In the genomic region with DNA sequence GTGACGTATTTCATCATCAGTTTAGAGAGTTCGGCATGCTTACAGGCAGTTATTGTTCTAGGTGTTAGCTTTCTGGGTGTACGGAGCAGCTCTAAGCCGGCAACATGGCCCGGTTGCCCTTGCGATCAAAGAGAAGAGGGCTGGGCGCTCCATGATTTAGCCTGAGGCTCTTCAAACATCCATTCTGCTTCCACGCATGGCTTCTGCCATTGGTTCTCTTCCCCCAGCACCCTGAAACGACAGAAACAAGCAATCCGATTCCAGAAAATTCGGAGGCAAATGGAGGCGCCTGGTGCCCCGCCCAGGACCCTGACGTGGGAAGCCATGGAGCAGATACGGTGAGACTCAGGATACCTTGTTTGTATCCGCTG, we compare ENCODE assay signal across 8 cellular contexts. TPM values are rescaled to one million over a fixed set of nuclear protein-coding genes. Genes with fewer than 3 reads are reported as not detected.
DNase-seq lines count a peak whose midpoint lies in the region; ATAC-seq and TF ChIP-seq lines count a peak whose summit lies in the region.

No MANE protein-coding gene starts in this region.

- H3K36me3 ChIP-seq in BJ (ENCODE audit: control insufficient read depth, insufficient read depth, low read length), result peaks cover 3% of the 10 kb centered on the region; the same call in 1 of the 2 replicates
- peaks cover 15% of the 10 kb centered on the region for H3K36me3 ChIP-seq in effector memory CD4-positive, alpha-beta T cell (ENCODE audit: control insufficient read depth, insufficient read depth, low read length)

- TF ChIP-seq CTCF in BJ (IDR thresholded peaks at IDR 0.05; ENCODE audit: insufficient read depth, low read depth, low read length), result no peak

- peaks cover 32% of the 10 kb centered on the region for H3K36me3 Mint-ChIP-seq in activated CD4-positive, alpha-beta T cell treated with anti-CD3 and anti-CD28 coated beads for 36 hours (ENCODE audit: low read depth)
- peaks cover 25 to 41% of the 10 kb centered on the region in 2 donors for H3K36me3 Mint-ChIP-seq in stimulated activated naive B cell treated with anti-CD40 and anti-IgM and Interleukin-4, amounts not matched to agents 10 μg/mL and 1 μg/mL and 100 μg/mL, for 72 hours

- H3K4me3 Mint-ChIP-seq in activated CD4-positive, alpha-beta T cell treated with anti-CD3 and anti-CD28 coated beads for 36 hours, result peak overlapping the region; percentile 98
- H3K4me3 Mint-ChIP-seq in stimulated activated naive B cell treated with anti-CD40 and anti-IgM and Interleukin-4, amounts not matched to agents 10 μg/mL and 1 μg/mL and 100 μg/mL, for 72 hours, result peak overlapping the region; percentile 94 to 99

- H3K4me3 ChIP-seq in BJ (ENCODE audit: low read depth, low read length), result peak overlapping the region; percentile 74
- peak overlapping the region; percentile 71 for H3K4me3 ChIP-seq in effector memory CD4-positive, alpha-beta T cell (ENCODE audit: insufficient read depth, low read depth, low read length, poor library complexity, severe bottlenecking)
- H3K4me3 ChIP-seq in mononuclear cell (ENCODE audit: low read length), result peak overlapping the region; percentile 71

- peaks cover 42% of the 10 kb centered on the region for H3K4me1 Mint-ChIP-seq in activated CD4-positive, alpha-beta T cell treated with anti-CD3 and anti-CD28 coated beads for 36 hours
- H3K4me1 Mint-ChIP-seq in stimulated activated naive B cell treated with anti-CD40 and anti-IgM and Interleukin-4, amounts not matched to agents 10 μg/mL and 1 μg/mL and 100 μg/mL, for 72 hours, result peaks cover 23 to 51% of the 10 kb centered on the region in 2 donors

- H3K4me1 ChIP-seq in effector memory CD4-positive, alpha-beta T cell (ENCODE audit: control insufficient read depth, insufficient read depth, low read length, poor library complexity, severe bottlenecking), result peaks cover 39% of the 10 kb centered on the region
- peaks cover 42% of the 10 kb centered on the region for H3K4me1 ChIP-seq in mononuclear cell (ENCODE audit: insufficient read depth, low read length)

- H3K9me3 Mint-ChIP-seq in activated CD4-positive, alpha-beta T cell treated with anti-CD3 and anti-CD28 coated beads for 36 hours (ENCODE audit: low read depth), result no peaks in the 10 kb centered on the region
- H3K9me3 Mint-ChIP-seq in stimulated activated naive B cell treated with anti-CD40 and anti-IgM and Interleukin-4, amounts not matched to agents 10 μg/mL and 1 μg/mL and 100 μg/mL, for 72 hours, result no peaks in the 10 kb centered on the region

- H3K27ac Mint-ChIP-seq in activated CD4-positive, alpha-beta T cell treated with anti-CD3 and anti-CD28 coated beads for 36 hours, result peak overlapping the region; percentile 99
- peak overlapping the region; percentile 99 for H3K27ac Mint-ChIP-seq in stimulated activated naive B cell treated with anti-CD40 and anti-IgM and Interleukin-4, amounts not matched to agents 10 μg/mL and 1 μg/mL and 100 μg/mL, for 72 hours

- POLR2A ChIA-PET in BJ (lab: Charles Lee), result interaction anchor here (0.5 kb wide), 1 partner anchor 351 kb away, joined by 10 read pairs; no protein-coding TSS in a partner anchor
- POLR2A ChIA-PET in activated CD4-positive, alpha-beta T cell treated with anti-CD3 and anti-CD28 coated beads for 36 hours (lab: Charles Lee), result interaction anchor here (1.5 kb wide), 1 partner anchor 17 kb away, joined by 5 read pairs; a partner anchor contains a TSS

- ATAC-seq in GM19395 (IDR thresholded peaks at IDR 0.05; ENCODE audit: unreplicated experiment), result peak; percentile 10
- ATAC-seq in activated CD4-positive, alpha-beta T cell treated with anti-CD3 and anti-CD28 coated beads for 36 hours, result peak; percentile 28
- peak; percentile 20 to 27 for ATAC-seq in stimulated activated naive B cell treated with anti-CD40 and anti-IgM and Interleukin-4, amounts not matched to agents 10 μg/mL and 1 μg/mL and 100 μg/mL, for 72 hours (replicated peaks)

- no peaks in the 10 kb centered on the region for H3K9me3 ChIP-seq in effector memory CD4-positive, alpha-beta T cell (ENCODE audit: control insufficient read depth, low read length)
- H3K9me3 ChIP-seq in mononuclear cell (ENCODE audit: low read depth, low read length), result no peaks in the 10 kb centered on the region

- CTCF ChIA-PET in BJ (lab: Yijun Ruan, JAX), result interaction anchor here (0.8 to 1.5 kb wide), 2 partner anchors 17 to 216 kb away, joined by 3 to 5 read pairs; no protein-coding TSS in a partner anchor
- CTCF ChIA-PET in activated CD4-positive, alpha-beta T cell treated with anti-CD3 and anti-CD28 coated beads for 36 hours (lab: Charles Lee), result interaction anchor here (0.7 to 0.9 kb wide), 3 partner anchors 17 to 637 kb away, joined by 3 to 4 read pairs (median 3); a partner anchor contains a TSS

- no peaks in the 10 kb centered on the region for H3K27me3 Mint-ChIP-seq in activated CD4-positive, alpha-beta T cell treated with anti-CD3 and anti-CD28 coated beads for 36 hours
- no peaks in the 10 kb centered on the region for H3K27me3 Mint-ChIP-seq in stimulated activated naive B cell treated with anti-CD40 and anti-IgM and Interleukin-4, amounts not matched to agents 10 μg/mL and 1 μg/mL and 100 μg/mL, for 72 hours

- DNase-seq in BJ (ENCODE audit: low read depth) (no peak), LHCN-M2 (ENCODE audit: low read depth) (peak; percentile 38), DMS153 (lab: John Stamatoyannopoulos, UW) (no peak)
- DNase-seq in activated CD4-positive, alpha-beta T cell treated with anti-CD3 and anti-CD28 coated beads for 36 hours, result peak; percentile 70
- peak; percentile 11 to 53 (median 32) for DNase-seq in effector memory CD4-positive, alpha-beta T cell
- no peak for DNase-seq in stimulated activated naive B cell treated with anti-CD40 and anti-IgM and Interleukin-4, amounts not matched to agents 10 μg/mL and 1 μg/mL and 100 μg/mL, for 72 hours

- H3K27ac ChIP-seq in effector memory CD4-positive, alpha-beta T cell (ENCODE audit: insufficient read depth, low read length, poor library complexity, severe bottlenecking), result peak overlapping the region; percentile 96

- no peaks in the 10 kb centered on the region for H3K27me3 ChIP-seq in BJ (ENCODE audit: control insufficient read depth, insufficient read depth, low read length)
- H3K27me3 ChIP-seq in effector memory CD4-positive, alpha-beta T cell (replicated peaks; ENCODE audit: control insufficient read depth, insufficient read depth, low read length, poor library complexity, severe bottlenecking), result no peaks in the 10 kb centered on the region
- H3K27me3 ChIP-seq in mononuclear cell (ENCODE audit: insufficient read depth, low read length), result no peaks in the 10 kb centered on the region

- intact Hi-C loops in activated CD4-positive, alpha-beta T cell treated with anti-CD3 and anti-CD28 coated beads for 36 hours (cut with DNase I, micrococcal nuclease), result loop anchor here (1.0 to 5.0 kb wide), 2 partner anchors 666 to 691 kb away; a partner anchor contains a TSS

RNA-seq across cellular contexts. Expression of a gene that starts 0.6 kb away (rescaled TPM):
- 63.5 and 76.8 TPM in 2 replicates for polyA plus RNA-seq in BJ (2011; rRNA removed)
- polyA minus RNA-seq in BJ (2011; rRNA and poly(A)+ RNA removed), result 14.5 and 35.8 TPM in 2 replicates
- 74.1 and 87.5 TPM in 2 replicates for total RNA-seq in LHCN-M2 (2014; rRNA removed)
- polyA plus RNA-seq in LHCN-M2 (2012), result 68.6 TPM
- 10 to 100 TPM; 22.0 to 23.9 TPM for total RNA-seq in activated CD4-positive, alpha-beta T cell treated with anti-CD3 and anti-CD28 coated beads for 36 hours
- 36.2 TPM for total RNA-seq in mononuclear cell

RNA-seq across cellular contexts. Expression of a gene that starts 16.7 kb away (rescaled TPM):
- 0.04 and 0.05 TPM in 2 replicates for polyA plus RNA-seq in BJ (2011; rRNA removed)
- polyA minus RNA-seq in BJ (2011; rRNA and poly(A)+ RNA removed), result 0.24 TPM in 1 of 2 replicates, not detected in the other
- total RNA-seq in LHCN-M2 (2014; rRNA removed) (not detected in 2 replicates), mononuclear cell (0.31 TPM)
- 0.05 TPM for polyA plus RNA-seq in LHCN-M2 (2012)
- total RNA-seq in activated CD4-positive, alpha-beta T cell treated with anti-CD3 and anti-CD28 coated beads for 36 hours, result under 1 TPM; 0.39 to 0.46 TPM

RNA-seq across cellular contexts. Expression of a gene that starts 32.0 kb away (rescaled TPM):
- polyA plus RNA-seq in BJ (2011; rRNA removed), result 2.4 and 4.8 TPM in 2 replicates
- 12.4 and 17.6 TPM in 2 replicates for polyA minus RNA-seq in BJ (2011; rRNA and poly(A)+ RNA removed)
- total RNA-seq in LHCN-M2 (2014; rRNA removed) (4.5 and 4.7 TPM in 2 replicates), mononuclear cell (3.7 TPM)
- polyA plus RNA-seq in LHCN-M2 (2012), result 2.1 TPM
- 1 to 10 TPM; 5.6 to 6.6 TPM for total RNA-seq in activated CD4-positive, alpha-beta T cell treated with anti-CD3 and anti-CD28 coated beads for 36 hours

RNA-seq across cellular contexts. Expression of a gene that starts 32.3 kb away (rescaled TPM):
- 60.5 and 102 TPM in 2 replicates for polyA plus RNA-seq in BJ (2011; rRNA removed)
- 17.8 and 34.4 TPM in 2 replicates for polyA minus RNA-seq in BJ (2011; rRNA and poly(A)+ RNA removed)
- total RNA-seq in LHCN-M2 (2014; rRNA removed) (13.7 and 25.8 TPM in 2 replicates), mononuclear cell (33.2 TPM)
- 99.7 TPM for polyA plus RNA-seq in LHCN-M2 (2012)
- total RNA-seq in activated CD4-positive, alpha-beta T cell treated with anti-CD3 and anti-CD28 coated beads for 36 hours, result 100 to 1,000 TPM; 135 to 140 TPM

Comparison
In these comparisons a context has a peak if more than half of its experiments do, and no peak if none do; other contexts are left out.
1. DNase-seq: peak in LHCN-M2 (single experiment), activated CD4-positive, alpha-beta T cell treated with anti-CD3 and anti-CD28 coated beads for 36 hours (single experiment) and effector memory CD4-positive, alpha-beta T cell (3 of 3); none in BJ (single experiment), stimulated activated naive B cell treated with anti-CD40 and anti-IgM and Interleukin-4, amounts not matched to agents 10 μg/mL and 1 μg/mL and 100 μg/mL, for 72 hours (single experiment) and DMS153 (single experiment).
2. Peak in every context shown above with its lines, with median percentiles within 50 percentile points of each other: H3K4me3 ChIP-seq and ATAC-seq.